In the genomic region with DNA sequence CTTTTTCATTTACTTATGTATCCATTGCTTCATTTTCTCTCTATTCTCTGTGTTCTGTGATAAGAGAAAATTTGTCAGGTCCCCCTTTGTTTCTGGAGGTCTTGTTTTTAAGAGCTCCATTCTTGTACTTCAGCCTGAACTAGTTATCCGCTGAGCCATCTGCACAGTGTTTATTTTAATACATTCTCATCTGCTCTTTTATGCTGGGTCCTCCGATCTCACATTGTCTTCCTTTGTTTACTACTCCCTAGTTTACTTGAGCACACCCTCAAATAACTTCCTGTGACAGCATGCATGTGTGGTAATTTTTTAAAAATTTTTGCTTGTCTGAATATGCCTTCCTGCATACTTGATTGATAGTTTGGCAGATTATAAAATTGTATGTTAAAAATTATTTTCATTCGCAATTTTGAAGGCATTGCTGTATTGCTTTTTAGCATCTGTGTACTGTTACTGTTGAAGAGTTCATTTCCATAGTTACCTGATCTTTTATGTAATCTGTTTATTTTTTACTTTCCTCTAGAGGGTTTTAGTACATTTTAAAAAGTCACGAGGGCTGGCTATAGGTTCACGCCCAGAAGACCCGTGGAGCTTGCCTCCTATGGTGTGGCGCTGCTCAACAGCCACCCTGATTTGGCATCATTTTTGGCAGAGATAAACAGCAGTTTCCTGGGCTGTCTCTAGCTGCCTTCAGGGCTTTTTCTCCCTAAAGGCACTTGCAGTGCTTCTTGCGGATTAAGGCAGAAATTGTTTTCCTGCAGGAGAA, we compare ENCODE assay signal across 1 cellular context.
TF ChIP-seq lines count a peak whose summit lies in the region.

No MANE protein-coding gene starts in this region.

TF ChIP-seq in K562, 482 proteins besides CTCF, POLR2A, EP300 and RAD21 (continued from another document):
- TF ChIP-seq, protein P1, sequence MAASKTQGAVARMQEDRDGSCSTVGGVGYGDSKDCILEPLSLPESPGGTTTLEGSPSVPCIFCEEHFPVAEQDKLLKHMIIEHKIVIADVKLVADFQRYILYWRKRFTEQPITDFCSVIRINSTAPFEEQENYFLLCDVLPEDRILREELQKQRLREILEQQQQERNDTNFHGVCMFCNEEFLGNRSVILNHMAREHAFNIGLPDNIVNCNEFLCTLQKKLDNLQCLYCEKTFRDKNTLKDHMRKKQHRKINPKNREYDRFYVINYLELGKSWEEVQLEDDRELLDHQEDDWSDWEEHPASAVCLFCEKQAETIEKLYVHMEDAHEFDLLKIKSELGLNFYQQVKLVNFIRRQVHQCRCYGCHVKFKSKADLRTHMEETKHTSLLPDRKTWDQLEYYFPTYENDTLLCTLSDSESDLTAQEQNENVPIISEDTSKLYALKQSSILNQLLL (CRISPR knock-in tag; IDR thresholded peaks at IDR 0.05; ENCODE audit: borderline replicate concordance) = no peak
- TF ChIP-seq FOXJ2 (tag; IDR thresholded peaks at IDR 0.05) = peak; percentile 62; the same call in 1 of the 2 replicates
- no peak for TF ChIP-seq SAFB (IDR thresholded peaks at IDR 0.05; ENCODE audit: borderline replicate concordance, low read depth, low read length)
- TF ChIP-seq GTF2B (IDR thresholded peaks at IDR 0.05; ENCODE audit: extremely low read depth, insufficient read length) = no peak
- peak; percentile 40; the same call in 1 of the 2 replicates for TF ChIP-seq RFX1 (IDR thresholded peaks at IDR 0.05)
- 0 out of 2 replicates have a peak, but pooled peaks have one; percentile 35 for TF ChIP-seq PML (IDR thresholded peaks at IDR 0.05; ENCODE audit: low read length)
- no peak for TF ChIP-seq PBX2 (CRISPR knock-in tag; IDR thresholded peaks at IDR 0.05; ENCODE audit: low read depth)
- TF ChIP-seq PBX2 (tag; conservative IDR thresholded peaks at IDR 0.05; ENCODE audit: low read depth) = peak; percentile 21; the same call in 1 of the 2 replicates
- peak; percentile 90 for TF ChIP-seq SOX6 (IDR thresholded peaks at IDR 0.05)
- TF ChIP-seq NCOR1 (IDR thresholded peaks at IDR 0.05) = 0 out of 2 replicates have a peak, but pooled peaks have one; percentile 41
- TF ChIP-seq CBX8 (IDR thresholded peaks at IDR 0.05; ENCODE audit: borderline replicate concordance, extremely low read depth, low read depth, low read length, poor library complexity, severe bottlenecking) = no peak
- TF ChIP-seq, protein P2, sequence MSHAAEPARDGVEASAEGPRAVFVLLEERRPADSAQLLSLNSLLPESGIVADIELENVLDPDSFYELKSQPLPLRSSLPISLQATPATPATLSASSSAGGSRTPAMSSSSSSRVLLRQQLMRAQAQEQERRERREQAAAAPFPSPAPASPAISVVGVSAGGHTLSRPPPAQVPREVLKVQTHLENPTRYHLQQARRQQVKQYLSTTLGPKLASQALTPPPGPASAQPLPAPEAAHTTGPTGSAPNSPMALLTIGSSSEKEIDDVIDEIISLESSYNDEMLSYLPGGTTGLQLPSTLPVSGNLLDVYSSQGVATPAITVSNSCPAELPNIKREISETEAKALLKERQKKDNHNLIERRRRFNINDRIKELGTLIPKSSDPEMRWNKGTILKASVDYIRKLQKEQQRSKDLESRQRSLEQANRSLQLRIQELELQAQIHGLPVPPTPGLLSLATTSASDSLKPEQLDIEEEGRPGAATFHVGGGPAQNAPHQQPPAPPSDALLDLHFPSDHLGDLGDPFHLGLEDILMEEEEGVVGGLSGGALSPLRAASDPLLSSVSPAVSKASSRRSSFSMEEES (CRISPR knock-in tag; IDR thresholded peaks at IDR 0.05) = no peak; the same call in 1 of the 2 replicates
- no peak for TF ChIP-seq NBN (IDR thresholded peaks at IDR 0.05; ENCODE audit: low read depth)
- TF ChIP-seq TCFL5 (CRISPR knock-in tag; conservative IDR thresholded peaks at IDR 0.05) = no peak
- no peak for TF ChIP-seq THAP12 (CRISPR knock-in tag; IDR thresholded peaks at IDR 0.05)
- peak; percentile 60 for TF ChIP-seq CBFA2T3 (IDR thresholded peaks at IDR 0.05)
- TF ChIP-seq SMARCA4 (IDR thresholded peaks at IDR 0.05) = peak; percentile 55; the same call in 1 of the 2 replicates
- TF ChIP-seq, protein P3, sequence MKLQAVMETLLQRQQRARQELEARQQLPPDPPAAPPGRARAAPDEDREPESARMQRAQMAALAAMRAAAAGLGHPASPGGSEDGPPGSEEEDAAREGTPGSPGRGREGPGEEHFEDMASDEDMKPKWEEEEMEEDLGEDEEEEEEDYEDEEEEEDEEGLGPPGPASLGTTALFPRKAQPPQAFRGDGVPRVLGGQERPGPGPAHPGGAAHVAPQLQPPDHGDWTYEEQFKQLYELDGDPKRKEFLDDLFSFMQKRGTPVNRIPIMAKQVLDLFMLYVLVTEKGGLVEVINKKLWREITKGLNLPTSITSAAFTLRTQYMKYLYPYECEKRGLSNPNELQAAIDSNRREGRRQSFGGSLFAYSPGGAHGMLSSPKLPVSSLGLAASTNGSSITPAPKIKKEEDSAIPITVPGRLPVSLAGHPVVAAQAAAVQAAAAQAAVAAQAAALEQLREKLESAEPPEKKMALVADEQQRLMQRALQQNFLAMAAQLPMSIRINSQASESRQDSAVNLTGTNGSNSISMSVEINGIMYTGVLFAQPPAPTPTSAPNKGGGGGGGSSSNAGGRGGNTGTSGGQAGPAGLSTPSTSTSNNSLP (IDR thresholded peaks at IDR 0.05; ENCODE audit: borderline replicate concordance, low read depth, low read length) = peak; percentile 73; the same call in 1 of the 2 replicates
- no peak for TF ChIP-seq NR0B1 (IDR thresholded peaks at IDR 0.05; ENCODE audit: partially characterized antibody)
- no peak for TF ChIP-seq GTF2E2 (tag; IDR thresholded peaks at IDR 0.05)
- TF ChIP-seq, protein P4, sequence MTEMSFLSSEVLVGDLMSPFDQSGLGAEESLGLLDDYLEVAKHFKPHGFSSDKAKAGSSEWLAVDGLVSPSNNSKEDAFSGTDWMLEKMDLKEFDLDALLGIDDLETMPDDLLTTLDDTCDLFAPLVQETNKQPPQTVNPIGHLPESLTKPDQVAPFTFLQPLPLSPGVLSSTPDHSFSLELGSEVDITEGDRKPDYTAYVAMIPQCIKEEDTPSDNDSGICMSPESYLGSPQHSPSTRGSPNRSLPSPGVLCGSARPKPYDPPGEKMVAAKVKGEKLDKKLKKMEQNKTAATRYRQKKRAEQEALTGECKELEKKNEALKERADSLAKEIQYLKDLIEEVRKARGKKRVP (CRISPR knock-in tag; IDR thresholded peaks at IDR 0.05) = no peak
- TF ChIP-seq ZKSCAN3 (CRISPR knock-in tag; IDR thresholded peaks at IDR 0.05) = no peak
- no peak for TF ChIP-seq XRCC5 (IDR thresholded peaks at IDR 0.05; ENCODE audit: low read depth, low read length)
- no peak for TF ChIP-seq NR2C1 (IDR thresholded peaks at IDR 0.05)
- TF ChIP-seq NR2C1 (tag; IDR thresholded peaks at IDR 0.05) = no peak
- TF ChIP-seq FOXK2 (conservative IDR thresholded peaks at IDR 0.05 in 1 of 2, IDR thresholded peaks at IDR 0.05 in 1 of 2; ENCODE audit: low read depth in 2 of 2) = peak; percentile 63 to 71
- peak; percentile 26; the same call in 1 of the 2 replicates for TF ChIP-seq PKNOX1 (IDR thresholded peaks at IDR 0.05)
- TF ChIP-seq FOS (IDR thresholded peaks at IDR 0.05; ENCODE audit: extremely low read depth, insufficient read length) = no peak
- no peak for TF ChIP-seq BCOR (IDR thresholded peaks at IDR 0.05)
- TF ChIP-seq, protein P5, sequence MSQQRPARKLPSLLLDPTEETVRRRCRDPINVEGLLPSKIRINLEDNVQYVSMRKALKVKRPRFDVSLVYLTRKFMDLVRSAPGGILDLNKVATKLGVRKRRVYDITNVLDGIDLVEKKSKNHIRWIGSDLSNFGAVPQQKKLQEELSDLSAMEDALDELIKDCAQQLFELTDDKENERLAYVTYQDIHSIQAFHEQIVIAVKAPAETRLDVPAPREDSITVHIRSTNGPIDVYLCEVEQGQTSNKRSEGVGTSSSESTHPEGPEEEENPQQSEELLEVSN (IDR thresholded peaks at IDR 0.05; ENCODE audit: borderline replicate concordance in 1 of 2, extremely low read depth in 1 of 2, insufficient read depth in 1 of 2, insufficient read length in 1 of 2, low read depth in 1 of 2, low read length in 1 of 2, poor library complexity in 1 of 2, severe bottlenecking in 1 of 2) = peak in 1 of 2 experiments; percentile 27
- TF ChIP-seq DPF2 (IDR thresholded peaks at IDR 0.05) = peak; percentile 63; the same call in 1 of the 2 replicates
- TF ChIP-seq ARID1B (IDR thresholded peaks at IDR 0.05) = peak; percentile 67
- TF ChIP-seq TCF3 (CRISPR knock-in tag; IDR thresholded peaks at IDR 0.05) = peak; percentile 56
- no peak for TF ChIP-seq CTBP1 (IDR thresholded peaks at IDR 0.05; ENCODE audit: borderline replicate concordance)
- TF ChIP-seq TBP (optimal IDR thresholded peaks at IDR 0.05; ENCODE audit: low read depth, low read length) = peak; percentile 22
- 0 out of 4 replicates have a peak, but pooled peaks of 1 of the 2 experiments have one; percentile 47 for TF ChIP-seq FOXA3 (CRISPR knock-in tag; conservative IDR thresholded peaks at IDR 0.05 in 1 of 2, IDR thresholded peaks at IDR 0.05 in 1 of 2)
- TF ChIP-seq C11orf30 (IDR thresholded peaks at IDR 0.05; ENCODE audit: low read depth) = 0 out of 2 replicates have a peak, but pooled peaks have one; percentile 1
- peak; percentile 51; the same call in 1 of the 2 replicates for TF ChIP-seq TAL1 (IDR thresholded peaks at IDR 0.05)
- TF ChIP-seq ZNF77 (CRISPR knock-in tag; IDR thresholded peaks at IDR 0.05) = no peak
- 0 out of 2 replicates have a peak, but pooled peaks have one; percentile 37 for TF ChIP-seq RAD51 (IDR thresholded peaks at IDR 0.05; ENCODE audit: borderline replicate concordance, low read depth)
- no peak for TF ChIP-seq NR4A1 (CRISPR knock-in tag; IDR thresholded peaks at IDR 0.05)
- TF ChIP-seq NR4A1 (tag; IDR thresholded peaks at IDR 0.05) = no peak
- TF ChIP-seq NFE2 (IDR thresholded peaks at IDR 0.05; ENCODE audit: low read depth) = 0 out of 2 replicates have a peak, but pooled peaks have one; percentile 0
- no peak for TF ChIP-seq MTF1 (CRISPR knock-in tag; IDR thresholded peaks at IDR 0.05; ENCODE audit: borderline replicate concordance)
